Comparison of ENCODE assay signal across 8 cellular contexts in genomic region chr7:45136106-45137060, GRCh38. TPM values are rescaled to one million over a fixed set of nuclear protein-coding genes. Genes with fewer than 3 reads are reported as not detected.
DNase-seq lines count a peak whose midpoint lies in the region; ATAC-seq, FAIRE-seq and TF ChIP-seq lines count a peak whose summit lies in the region.

No MANE protein-coding gene starts in this region.

- H3K9me3 Mint-ChIP-seq in WTC11 = no peaks in the 10 kb centered on the region

- no peaks in the 10 kb centered on the region; the same call in 1 of the 2 replicates for H3K27me3 Mint-ChIP-seq in WTC11 (ENCODE audit: low read depth)

- H3K79me2 ChIP-seq in keratinocyte (ENCODE audit: control insufficient read depth, insufficient read depth, low read length) = no peaks in the 10 kb centered on the region

- no peak overlapping the region for H3K4me2 ChIP-seq in keratinocyte (ENCODE audit: control insufficient read depth, extremely low read depth, insufficient read depth, low read depth, low read length)

- no peaks in the 10 kb centered on the region for H4K20me1 ChIP-seq in keratinocyte (ENCODE audit: control insufficient read depth, extremely low read depth, insufficient read depth, low read length)

- H3K4me1 ChIP-seq in keratinocyte (ENCODE audit: control insufficient read depth, extremely low read depth, insufficient read depth, low read length) = no peaks in the 10 kb centered on the region

- no peak overlapping the region for H3K4me3 Mint-ChIP-seq in WTC11

- H3K27ac ChIP-seq in keratinocyte (ENCODE audit: control insufficient read depth, insufficient read depth, low read length) = no peak overlapping the region

- peak; percentile 97 for TF ChIP-seq CTCF in D721Med (IDR thresholded peaks at IDR 0.05; ENCODE audit: insufficient read depth, missing control alignments)
- TF ChIP-seq CTCF in WTC11 (IDR thresholded peaks at IDR 0.05) = peak; percentile 75
- TF ChIP-seq CTCF in bronchial epithelial cell (IDR thresholded peaks at IDR 0.05; ENCODE audit: insufficient read depth, low read length, severe bottlenecking) = peak; percentile 82
- TF ChIP-seq CTCF in keratinocyte (optimal IDR thresholded peaks at IDR 0.05 in 1 of 3, IDR thresholded peaks at IDR 0.05 in 1 of 3, conservative IDR thresholded peaks at IDR 0.05 in 1 of 3; ENCODE audit: extremely low read depth in 1 of 3, insufficient read depth in 2 of 3, low read length in 3 of 3) = peak; percentile 75 to 84 (median 80)

- FAIRE-seq in D721Med (lab: Jason Lieb, UNC) (peak; percentile 84), bronchial epithelial cell (lab: Jason Lieb, UNC) (no peak), keratinocyte (lab: Jason Lieb, UNC) (peak; percentile 67)

- H3K27ac Mint-ChIP-seq in WTC11 = no peak overlapping the region

- no peak overlapping the region for H3K4me3 ChIP-seq in bronchial epithelial cell (ENCODE audit: low read depth, low read length)
- H3K4me3 ChIP-seq in keratinocyte (ENCODE audit: control insufficient read depth in 2 of 3, extremely low read depth in 1 of 3, insufficient read depth in 2 of 3, low read depth in 1 of 3, low read length in 3 of 3) = no peak overlapping the region

- no peaks in the 10 kb centered on the region for H3K9me1 ChIP-seq in keratinocyte (ENCODE audit: control insufficient read depth, extremely low read depth, insufficient read depth, low read length)

- no peaks in the 10 kb centered on the region for H3K36me3 Mint-ChIP-seq in WTC11

- DNase-seq in D721Med (ENCODE audit: insufficient read length, low spot score) (peak; percentile 86), NCI-H2196 treated with DMSO at 0.1 percent for 48 hours (lab: John Stamatoyannopoulos, UW; ENCODE audit: unreplicated experiment) (peak; percentile 68), WTC11 (ENCODE audit: low spot score) (peak; percentile 52), bronchial epithelial cell (ENCODE audit: low read depth) (peak; percentile 65), keratinocyte (ENCODE audit: low read depth, low spot score) (no peak)
- peak; percentile 33 to 39 for DNase-seq in stimulated activated CD4-positive, alpha-beta T cell treated with anti-CD3 and anti-CD28 coated beads, Interleukin-1b, Interleukin-23, amount 100 ng/mL, for 1 hour (ENCODE audit: low read depth in 2 of 2)

- H3K36me3 ChIP-seq in bronchial epithelial cell (ENCODE audit: control insufficient read depth, insufficient read depth, low read length) (no peaks in the 10 kb centered on the region), keratinocyte (ENCODE audit: control insufficient read depth in 2 of 2, extremely low read depth in 1 of 2, insufficient read depth in 2 of 2, low read length in 2 of 2) (no peaks in the 10 kb centered on the region)

- CTCF ChIA-PET in WTC11 (lab: Charles Lee) = interaction anchor here (0.6 to 4.6 kb wide), 47 partner anchors 9 to 788 kb away, joined by 3 to 139 read pairs (median 4); partner anchors contain the start of genes H2AZ2, NACAD and TBRG4

- ATAC-seq in HG02623 (IDR thresholded peaks at IDR 0.05; ENCODE audit: unreplicated experiment) (peak; percentile 53), WTC11 (peak; percentile 80), GM21526 (IDR thresholded peaks at IDR 0.05; ENCODE audit: low FRiP score, unreplicated experiment) (no peak)

- H3K9me3 ChIP-seq in keratinocyte (ENCODE audit: control insufficient read depth, low read depth, low read length) = no peaks in the 10 kb centered on the region

- dilution Hi-C loops in keratinocyte (cut with MboI; ENCODE audit: extremely low pct_ligation_motif_present, low sequenced_read_pairs) = no loop called here

- H2AFZ ChIP-seq in keratinocyte (ENCODE audit: control insufficient read depth, low read length) = no peak overlapping the region

- H3K27me3 ChIP-seq in bronchial epithelial cell (ENCODE audit: control insufficient read depth, insufficient read depth, low read length) (peaks cover 1% of the 10 kb centered on the region), keratinocyte (ENCODE audit: control insufficient read depth, extremely low read depth, insufficient read depth, low read length) (no peaks in the 10 kb centered on the region)

- POLR2A ChIA-PET in WTC11 (lab: Charles Lee) = interaction anchor here (0.7 to 1.4 kb wide), 2 partner anchors 25 to 312 kb away, joined by 3 to 4 read pairs; partner anchors contain the start of gene TBRG4

- no peak overlapping the region for H3K9ac ChIP-seq in keratinocyte (ENCODE audit: control insufficient read depth, extremely low read depth, insufficient read depth, low read length)

- H3K4me1 Mint-ChIP-seq in WTC11 = peaks cover 4% of the 10 kb centered on the region

TF ChIP-seq in WTC11, 78 proteins besides CTCF, POLR2A, EP300 and RAD21:
- TF ChIP-seq USF2 (CRISPR knock-in tag; IDR thresholded peaks at IDR 0.05) = 0 out of 2 replicates have a peak, but pooled peaks have one; percentile 19
- no peak for TF ChIP-seq E2F4 (CRISPR knock-in tag; IDR thresholded peaks at IDR 0.05; ENCODE audit: borderline replicate concordance, low read depth)

RNA-seq across cellular contexts. Expression of gene RAMP3, which starts 21.2 kb away (rescaled TPM):
- total RNA-seq in WTC11 (2021) (0.85 to 1.2 TPM (median 1.1 TPM) in 3 replicates), bronchial epithelial cell (not detected in 2 replicates)
- not detected in 3 replicates for polyA plus RNA-seq in keratinocyte
- not detected for polyA plus RNA-seq in keratinocyte (2011; ENCODE audit: low read depth)
- not detected in 2 replicates for polyA plus RNA-seq in keratinocyte (2011; cell fraction: cytosol; rRNA removed)
- polyA plus RNA-seq in keratinocyte (2011; cell fraction: nucleus; rRNA removed) = not detected in 2 replicates
- not detected in 2 replicates for polyA plus RNA-seq in keratinocyte (2012; ENCODE audit: low replicate concordance)
- polyA minus RNA-seq in keratinocyte = not detected in 3 replicates
- polyA minus RNA-seq in keratinocyte (2011; cell fraction: cytosol; rRNA and poly(A)+ RNA removed) = not detected
- polyA minus RNA-seq in keratinocyte (2011; cell fraction: nucleus; rRNA and poly(A)+ RNA removed) = not detected in 2 replicates

RNA-seq across cellular contexts. Expression of gene TBRG4, which starts 24.9 kb away (rescaled TPM):
- total RNA-seq in WTC11 (2021) (122 to 167 TPM (median 124 TPM) in 3 replicates), bronchial epithelial cell (78.7 and 90.3 TPM in 2 replicates)
- polyA plus RNA-seq in keratinocyte = 88.2 to 115 TPM (median 90.5 TPM) in 3 replicates
- polyA plus RNA-seq in keratinocyte (2011; ENCODE audit: low read depth) = 40.3 TPM
- 75.8 and 77.3 TPM in 2 replicates for polyA plus RNA-seq in keratinocyte (2011; cell fraction: cytosol; rRNA removed)
- 132 and 149 TPM in 2 replicates for polyA plus RNA-seq in keratinocyte (2011; cell fraction: nucleus; rRNA removed)
- polyA plus RNA-seq in keratinocyte (2012; ENCODE audit: low replicate concordance) = 71.8 and 85.1 TPM in 2 replicates
- polyA minus RNA-seq in keratinocyte = 108 to 214 TPM (median 144 TPM) in 3 replicates
- 107 TPM for polyA minus RNA-seq in keratinocyte (2011; cell fraction: cytosol; rRNA and poly(A)+ RNA removed)
- polyA minus RNA-seq in keratinocyte (2011; cell fraction: nucleus; rRNA and poly(A)+ RNA removed) = 92.1 and 102 TPM in 2 replicates

RNA-seq across cellular contexts. Expression of gene NACAD, which starts 47.6 kb away (rescaled TPM):
- total RNA-seq in WTC11 (2021) (5.5 to 6.0 TPM (median 5.7 TPM) in 3 replicates), bronchial epithelial cell (under 0.01 and 0.13 TPM in 2 replicates)
- 0.10 to 0.25 TPM (median 0.14 TPM) in 3 replicates for polyA plus RNA-seq in keratinocyte
- not detected for polyA plus RNA-seq in keratinocyte (2011; ENCODE audit: low read depth)
- polyA plus RNA-seq in keratinocyte (2011; cell fraction: cytosol; rRNA removed) = 0.17 and 0.38 TPM in 2 replicates
- polyA plus RNA-seq in keratinocyte (2011; cell fraction: nucleus; rRNA removed) = 0.36 and 0.67 TPM in 2 replicates
- polyA plus RNA-seq in keratinocyte (2012; ENCODE audit: low replicate concordance) = 2.1 TPM in 1 of 2 replicates, not detected in the other
- polyA minus RNA-seq in keratinocyte = 0.13 to 5.0 TPM (median 0.23 TPM) in 3 replicates
- 0.96 TPM for polyA minus RNA-seq in keratinocyte (2011; cell fraction: cytosol; rRNA and poly(A)+ RNA removed)
- 0.53 and 0.85 TPM in 2 replicates for polyA minus RNA-seq in keratinocyte (2011; cell fraction: nucleus; rRNA and poly(A)+ RNA removed)
